In the genomic region with DNA sequence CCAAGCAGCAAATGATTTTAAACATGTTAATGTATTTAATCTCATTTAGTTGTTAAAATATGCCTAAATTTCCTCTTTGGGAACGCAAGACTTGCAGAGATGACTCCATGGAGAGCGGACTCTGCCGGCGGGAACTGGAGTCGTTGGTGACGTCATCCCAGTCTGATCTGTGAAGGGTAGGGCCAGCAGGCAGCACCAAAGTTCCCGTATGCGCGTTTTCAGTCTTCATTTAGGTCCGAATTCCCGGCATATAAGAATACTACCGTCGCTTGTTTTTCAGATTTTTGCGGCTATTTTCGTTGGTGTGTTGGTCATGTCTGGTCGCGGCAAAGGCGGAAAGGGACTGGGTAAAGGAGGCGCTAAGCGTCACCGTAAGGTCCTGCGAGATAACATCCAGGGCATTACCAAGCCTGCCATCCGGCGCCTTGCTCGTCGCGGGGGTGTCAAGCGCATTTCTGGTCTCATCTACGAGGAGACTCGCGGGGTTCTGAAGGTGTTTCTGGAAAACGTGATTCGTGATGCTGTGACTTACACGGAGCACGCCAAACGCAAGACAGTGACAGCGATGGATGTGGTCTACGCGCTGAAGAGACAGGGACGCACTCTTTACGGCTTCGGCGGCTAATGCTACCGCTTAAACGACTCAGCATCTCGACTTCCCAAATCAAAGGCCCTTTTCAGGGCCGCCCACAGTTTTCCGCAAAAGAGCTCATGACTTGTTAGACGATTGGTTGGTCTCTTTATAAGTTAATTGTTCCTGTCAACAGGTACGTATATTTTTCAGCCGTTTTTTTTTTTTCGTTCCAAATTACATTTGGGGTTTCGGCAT, we compare ENCODE assay signal across 1 cellular context.
TF ChIP-seq lines count a peak whose summit lies in the region.

No MANE protein-coding gene starts in this region.

TF ChIP-seq in GM12878, 131 proteins besides CTCF, POLR2A, EP300 and RAD21 (continued from another document):
- no peak for TF ChIP-seq ZNF274 (IDR thresholded peaks at IDR 0.05; ENCODE audit: insufficient read depth, insufficient read length)
- TF ChIP-seq SMARCA5 (IDR thresholded peaks at IDR 0.05), result peak; percentile 81
- TF ChIP-seq NRF1 (conservative IDR thresholded peaks at IDR 0.05; ENCODE audit: low read depth, low read length), result no peak
- no peak for TF ChIP-seq KAT2A (conservative IDR thresholded peaks at IDR 0.05; ENCODE audit: control insufficient read depth, low read depth, low read length)
- peak in 1 of 2 experiments; percentile 58; a peak in 1 of 3 replicates for TF ChIP-seq EGR1 (IDR thresholded peaks at IDR 0.05; ENCODE audit: borderline replicate concordance in 1 of 2, low read depth in 2 of 2, low read length in 2 of 2)
- TF ChIP-seq HDAC6 (IDR thresholded peaks at IDR 0.05; ENCODE audit: unreplicated experiment), result peak; percentile 88
- no peak for TF ChIP-seq STAT3 (IDR thresholded peaks at IDR 0.05; ENCODE audit: low read depth, low read length)
- no peak; the same call in 1 of the 2 replicates for TF ChIP-seq GATAD2B (conservative IDR thresholded peaks at IDR 0.05; ENCODE audit: low read depth)
- TF ChIP-seq MEF2B (IDR thresholded peaks at IDR 0.05; ENCODE audit: partially characterized antibody, poor library complexity, severe bottlenecking), result peak; percentile 39
- peak; percentile 63; the same call in 1 of the 2 replicates for TF ChIP-seq CHD1 (IDR thresholded peaks at IDR 0.05; ENCODE audit: low read depth, low read length)
- TF ChIP-seq IKZF2 (IDR thresholded peaks at IDR 0.05), result peak; percentile 86 to 88
- no peak for TF ChIP-seq MYB (IDR thresholded peaks at IDR 0.05; ENCODE audit: borderline replicate concordance, low read depth, low read length)
- peak; percentile 47 for TF ChIP-seq HCFC1 (IDR thresholded peaks at IDR 0.05; ENCODE audit: low read length)
- TF ChIP-seq HDGF (IDR thresholded peaks at IDR 0.05), result no peak
- peak; percentile 100 for TF ChIP-seq POLR2AphosphoS2 (IDR thresholded peaks at IDR 0.05; ENCODE audit: low read depth, low read length)
- peak; percentile 76 for TF ChIP-seq MTA3 (IDR thresholded peaks at IDR 0.05; ENCODE audit: borderline replicate concordance, low read length)
- peak; percentile 68 for TF ChIP-seq SP1 (IDR thresholded peaks at IDR 0.05; ENCODE audit: low read depth, low read length)
- TF ChIP-seq CHD4 (IDR thresholded peaks at IDR 0.05), result no peak
- peak; percentile 98; the same call in 1 of the 2 replicates for TF ChIP-seq ZBED1 (IDR thresholded peaks at IDR 0.05; ENCODE audit: borderline replicate concordance)
- TF ChIP-seq, protein P1, sequence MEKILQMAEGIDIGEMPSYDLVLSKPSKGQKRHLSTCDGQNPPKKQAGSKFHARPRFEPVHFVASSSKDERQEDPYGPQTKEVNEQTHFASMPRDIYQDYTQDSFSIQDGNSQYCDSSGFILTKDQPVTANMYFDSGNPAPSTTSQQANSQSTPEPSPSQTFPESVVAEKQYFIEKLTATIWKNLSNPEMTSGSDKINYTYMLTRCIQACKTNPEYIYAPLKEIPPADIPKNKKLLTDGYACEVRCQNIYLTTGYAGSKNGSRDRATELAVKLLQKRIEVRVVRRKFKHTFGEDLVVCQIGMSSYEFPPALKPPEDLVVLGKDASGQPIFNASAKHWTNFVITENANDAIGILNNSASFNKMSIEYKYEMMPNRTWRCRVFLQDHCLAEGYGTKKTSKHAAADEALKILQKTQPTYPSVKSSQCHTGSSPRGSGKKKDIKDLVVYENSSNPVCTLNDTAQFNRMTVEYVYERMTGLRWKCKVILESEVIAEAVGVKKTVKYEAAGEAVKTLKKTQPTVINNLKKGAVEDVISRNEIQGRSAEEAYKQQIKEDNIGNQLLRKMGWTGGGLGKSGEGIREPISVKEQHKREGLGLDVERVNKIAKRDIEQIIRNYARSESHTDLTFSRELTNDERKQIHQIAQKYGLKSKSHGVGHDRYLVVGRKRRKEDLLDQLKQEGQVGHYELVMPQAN (conservative IDR thresholded peaks at IDR 0.05), result peak; percentile 87; the same call in 1 of the 2 replicates
- TF ChIP-seq KLF5 (IDR thresholded peaks at IDR 0.05; ENCODE audit: partially characterized antibody), result peak; percentile 54
- no peak for TF ChIP-seq SPI1 (IDR thresholded peaks at IDR 0.05; ENCODE audit: borderline replicate concordance, insufficient read depth, low read depth, low read length)
- peak; percentile 73; the same call in 1 of the 2 replicates for TF ChIP-seq YY1 (IDR thresholded peaks at IDR 0.05; ENCODE audit: low read depth, low read length)
- peak; percentile 99 for TF ChIP-seq SMAD1 (IDR thresholded peaks at IDR 0.05; ENCODE audit: low read depth, partially characterized antibody)
- peak; percentile 99 for TF ChIP-seq NBN (IDR thresholded peaks at IDR 0.05)
- TF ChIP-seq, protein P2, sequence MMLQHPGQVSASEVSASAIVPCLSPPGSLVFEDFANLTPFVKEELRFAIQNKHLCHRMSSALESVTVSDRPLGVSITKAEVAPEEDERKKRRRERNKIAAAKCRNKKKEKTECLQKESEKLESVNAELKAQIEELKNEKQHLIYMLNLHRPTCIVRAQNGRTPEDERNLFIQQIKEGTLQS (IDR thresholded peaks at IDR 0.05; ENCODE audit: borderline replicate concordance, extremely low read depth, low read depth, low read length), result no peak
- TF ChIP-seq BHLHE40 (IDR thresholded peaks at IDR 0.05; ENCODE audit: borderline replicate concordance in 1 of 2, low read depth in 2 of 2, low read length in 1 of 2), result peak in 1 of 2 experiments; percentile 60; a peak in 2 of 4 replicates
- TF ChIP-seq, protein P3, sequence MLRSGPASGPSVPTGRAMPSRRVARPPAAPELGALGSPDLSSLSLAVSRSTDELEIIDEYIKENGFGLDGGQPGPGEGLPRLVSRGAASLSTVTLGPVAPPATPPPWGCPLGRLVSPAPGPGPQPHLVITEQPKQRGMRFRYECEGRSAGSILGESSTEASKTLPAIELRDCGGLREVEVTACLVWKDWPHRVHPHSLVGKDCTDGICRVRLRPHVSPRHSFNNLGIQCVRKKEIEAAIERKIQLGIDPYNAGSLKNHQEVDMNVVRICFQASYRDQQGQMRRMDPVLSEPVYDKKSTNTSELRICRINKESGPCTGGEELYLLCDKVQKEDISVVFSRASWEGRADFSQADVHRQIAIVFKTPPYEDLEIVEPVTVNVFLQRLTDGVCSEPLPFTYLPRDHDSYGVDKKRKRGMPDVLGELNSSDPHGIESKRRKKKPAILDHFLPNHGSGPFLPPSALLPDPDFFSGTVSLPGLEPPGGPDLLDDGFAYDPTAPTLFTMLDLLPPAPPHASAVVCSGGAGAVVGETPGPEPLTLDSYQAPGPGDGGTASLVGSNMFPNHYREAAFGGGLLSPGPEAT (IDR thresholded peaks at IDR 0.05; ENCODE audit: low read depth), result peak; percentile 66; the same call in 1 of the 2 replicates
